In genomic region chr11:7655253-7656217, GRCh38 we compare ENCODE assay signal across 30 cellular contexts. TPM values are rescaled to one million over a fixed set of nuclear protein-coding genes. Genes with fewer than 3 reads are reported as not detected.
DNase-seq lines count a peak whose midpoint lies in the region; ATAC-seq and TF ChIP-seq lines count a peak whose summit lies in the region.
"Had no signal": no experiment of that assay in that cellular context is flagged by ENCODE, and none has a peak within 500 bp of the region (broad histone marks: within the 10 kb centered on the region; RNA-seq: fewer than 3 reads in every experiment).

No MANE protein-coding gene starts in this region.

- peaks cover 4% of the 10 kb centered on the region for H3K4me1 Mint-ChIP-seq in glutamatergic neuron (ENCODE audit: low read depth, unreplicated experiment)
- H3K4me1 Mint-ChIP-seq: activated B cell treated with CpG ODN at 0.5 μM for 24 hours; activated naive CD4-positive, alpha-beta T cell treated with anti-CD3 and anti-CD28 coated beads, Interleukin-2, amount 10 ng/mL, durations not matched to agents 7 days and 5 days; IgD-negative memory B cell; immature natural killer cell; natural killer cell had no signal

- H3K36me3 ChIP-seq in heart left ventricle (peaks cover 0 to 61% (median 47%) of the 10 kb centered on the region in 9 donors), right lobe of liver (peaks cover 0 to 53% (median 32%) of the 10 kb centered on the region in 4 donors)
- H3K36me3 ChIP-seq: breast epithelium had no signal

- H3K9me3 ChIP-seq in heart left ventricle (no peaks in the 10 kb centered on the region), right lobe of liver (no peaks in the 10 kb centered on the region)
- H3K9me3 ChIP-seq: breast epithelium, esophagus squamous epithelium had no signal

- no peak for TF ChIP-seq POLR2A in heart left ventricle (IDR thresholded peaks at IDR 0.05)
- TF ChIP-seq POLR2A in right lobe of liver (IDR thresholded peaks at IDR 0.05), result no peak

- intact Hi-C loops in heart left ventricle (cut with DNase I), result loop anchor here in 6 of 10 donors (2.0 to 10.0 kb wide), 4 partner anchors 83 to 211 kb away; partner anchors contain the start of gene PPFIBP2 (in 2 of the 6)
- intact Hi-C loops in right lobe of liver (cut with DNase I), result loop anchor here in 1 of 2 donors (10.0 kb wide), 1 partner anchor 81 kb away; no protein-coding TSS in a partner anchor

- peaks cover 6% of the 10 kb centered on the region for H3K27me3 Mint-ChIP-seq in glutamatergic neuron (ENCODE audit: unreplicated experiment)
- H3K27me3 Mint-ChIP-seq: activated B cell treated with CpG ODN at 0.5 μM for 24 hours; activated naive CD4-positive, alpha-beta T cell treated with anti-CD3 and anti-CD28 coated beads, Interleukin-2, amount 10 ng/mL, durations not matched to agents 7 days and 5 days; dendritic cell treated with granulocyte-macrophage colony-stimulating factor and Interleukin-4, amounts not matched to agents 40 ng/mL and 50 ng/mL, for 4 days; IgD-negative memory B cell had no signal

- 76 to 78% (median 77%) methylated on average over 8 to 14 of the region's 14 CpGs for WGBS in heart left ventricle, 4 donors
- WGBS in right lobe of liver (ENCODE audit: insufficient coverage, low coverage, low lambda C conversion rate, missing lambda C conversion rate), result 43% methylated on average over 1 of the region's 14 CpGs

- no peak overlapping the region for H3K27ac Mint-ChIP-seq in glutamatergic neuron (ENCODE audit: unreplicated experiment)
- H3K27ac Mint-ChIP-seq: activated B cell treated with CpG ODN at 0.5 μM for 24 hours; activated naive CD4-positive, alpha-beta T cell treated with anti-CD3 and anti-CD28 coated beads, Interleukin-2, amount 10 ng/mL, durations not matched to agents 7 days and 5 days; dendritic cell treated with granulocyte-macrophage colony-stimulating factor and Interleukin-4, amounts not matched to agents 40 ng/mL and 50 ng/mL, for 4 days; IgD-negative memory B cell; immature natural killer cell; natural killer cell had no signal

- H3K4me1 ChIP-seq in heart left ventricle (peaks cover 0 to 19% (median 8%) of the 10 kb centered on the region in 12 donors), right lobe of liver (no peaks in the 10 kb centered on the region)
- H3K4me1 ChIP-seq: esophagus squamous epithelium had no signal

- TF ChIP-seq CTCF in heart left ventricle (IDR thresholded peaks at IDR 0.05), result no peak
- TF ChIP-seq CTCF in right lobe of liver (IDR thresholded peaks at IDR 0.05), result no peak
- no peak for TF ChIP-seq CTCF in glutamatergic neuron (IDR thresholded peaks at IDR 0.05; ENCODE audit: partially characterized antibody, unreplicated experiment)

- H3K27me3 ChIP-seq in heart left ventricle, result no peaks in the 10 kb centered on the region
- H3K27me3 ChIP-seq in right lobe of liver, result no peaks in the 10 kb centered on the region
- H3K27me3 ChIP-seq: breast epithelium, esophagus squamous epithelium had no signal

- no peaks in the 10 kb centered on the region for H3K36me3 Mint-ChIP-seq in glutamatergic neuron (ENCODE audit: unreplicated experiment)
- H3K36me3 Mint-ChIP-seq: natural killer cell had no signal

- no peak overlapping the region for H3K4me3 ChIP-seq in heart left ventricle
- H3K4me3 ChIP-seq in right lobe of liver, result no peak overlapping the region
- H3K4me3 ChIP-seq: breast epithelium, esophagus squamous epithelium, GM12878 had no signal

- peaks cover 3% of the 10 kb centered on the region for H3K9me3 Mint-ChIP-seq in glutamatergic neuron (ENCODE audit: unreplicated experiment)
- H3K9me3 Mint-ChIP-seq: activated B cell treated with CpG ODN at 0.5 μM for 24 hours; activated naive CD4-positive, alpha-beta T cell treated with anti-CD3 and anti-CD28 coated beads, Interleukin-2, amount 10 ng/mL, durations not matched to agents 7 days and 5 days; dendritic cell treated with granulocyte-macrophage colony-stimulating factor and Interleukin-4, amounts not matched to agents 40 ng/mL and 50 ng/mL, for 4 days; IgD-negative memory B cell; natural killer cell had no signal

- H3K4me3 Mint-ChIP-seq in glutamatergic neuron (ENCODE audit: unreplicated experiment), result no peak overlapping the region
- H3K4me3 Mint-ChIP-seq: activated B cell treated with CpG ODN at 0.5 μM for 24 hours; activated naive CD4-positive, alpha-beta T cell treated with anti-CD3 and anti-CD28 coated beads, Interleukin-2, amount 10 ng/mL, durations not matched to agents 7 days and 5 days; dendritic cell treated with granulocyte-macrophage colony-stimulating factor and Interleukin-4, amounts not matched to agents 40 ng/mL and 50 ng/mL, for 4 days; IgD-negative memory B cell; immature natural killer cell; natural killer cell had no signal

- DNase-seq in heart left ventricle (peak in 1 of 5 donors; percentile 58), right lobe of liver (no peak), glutamatergic neuron (no peak), T-helper 9 cell (no peak), cortex of kidney (lab: John Stamatoyannopoulos, UW) (no peak)
- DNase-seq: activated B cell treated with CpG ODN at 0.5 μM for 24 hours; activated CD4-positive, alpha-beta T cell treated with anti-CD3 and anti-CD28 coated beads, Interleukin-2, amount 50 U/mL, for 48 hours; activated naive CD4-positive, alpha-beta T cell treated with anti-CD3 and anti-CD28 coated beads, Interleukin-2, amount 10 ng/mL, durations not matched to agents 7 days and 5 days; amygdala; esophagus squamous epithelium; GOT3; hypothalamus; immature natural killer cell; natural killer cell; NCI-H1048; NCI-H1694; NCI-H2171 treated with DMSO at 0.1 percent for 48 hours; NCI-H524; SIG-M5; stimulated activated CD4-positive, alpha-beta T cell treated with anti-CD3 and anti-CD28 coated beads, Interleukin-2, amount 100 ng/mL, for 24 hours; SW 1271; T1000 had no signal

- H3K27ac ChIP-seq in angular gyrus (ENCODE audit: low read depth, low read length) (peak overlapping the region; percentile 51), heart left ventricle (peak overlapping the region; percentile 6 to 73 (median 52)), right lobe of liver (no peak overlapping the region), temporal lobe (ENCODE audit: low read depth, low read length) (peak overlapping the region; percentile 98)
- H3K27ac ChIP-seq: breast epithelium, esophagus squamous epithelium had no signal

- ATAC-seq in heart left ventricle (peak; percentile 54 to 72 (median 68)), right lobe of liver (peak in 3 of 4 donors; percentile 11 to 33 (median 18))
- ATAC-seq: GM12878, natural killer cell, Panc1 had no signal

RNA-seq across cellular contexts. Expression of gene CYB5R2, which starts 17.8 kb away (rescaled TPM):
- total RNA-seq in heart left ventricle (1 to 10 TPM in 5 of 9 donors, under 1 TPM in 4; 0.65 to 4.9 (median 1.1) TPM), right lobe of liver (1 to 10 TPM in 4 of 6 experiments, under 1 TPM in 2; 0.71 to 3.5 (median 1.4) TPM), temporal lobe (2.2 TPM), glutamatergic neuron (ENCODE audit: unreplicated experiment) (2.6 TPM)
- 1 to 10 TPM; 1.3 to 2.8 TPM for polyA plus RNA-seq in heart left ventricle

RNA-seq across cellular contexts. Expression of gene OVCH2, which starts 50.7 kb away (rescaled TPM):
- total RNA-seq in heart left ventricle (not detected), right lobe of liver (not detected), temporal lobe (not detected), glutamatergic neuron (ENCODE audit: unreplicated experiment) (not detected)
- polyA plus RNA-seq in heart left ventricle, result not detected
- total RNA-seq: activated B cell treated with CpG ODN at 0.5 μM for 24 hours, frontal cortex, GM12878, natural killer cell had no signal
- polyA plus RNA-seq: GM12878, IgD-negative memory B cell, immature natural killer cell had no signal

Comparison
In these comparisons a context has a peak if more than half of its experiments do, and no peak if none do; other contexts are left out.
1. H3K27ac ChIP-seq: peak in angular gyrus (single experiment), heart left ventricle (12 of 12) and temporal lobe (single experiment); none in right lobe of liver (0 of 3).